ENCODE assay signal across 23 cellular contexts in the genomic region with DNA sequence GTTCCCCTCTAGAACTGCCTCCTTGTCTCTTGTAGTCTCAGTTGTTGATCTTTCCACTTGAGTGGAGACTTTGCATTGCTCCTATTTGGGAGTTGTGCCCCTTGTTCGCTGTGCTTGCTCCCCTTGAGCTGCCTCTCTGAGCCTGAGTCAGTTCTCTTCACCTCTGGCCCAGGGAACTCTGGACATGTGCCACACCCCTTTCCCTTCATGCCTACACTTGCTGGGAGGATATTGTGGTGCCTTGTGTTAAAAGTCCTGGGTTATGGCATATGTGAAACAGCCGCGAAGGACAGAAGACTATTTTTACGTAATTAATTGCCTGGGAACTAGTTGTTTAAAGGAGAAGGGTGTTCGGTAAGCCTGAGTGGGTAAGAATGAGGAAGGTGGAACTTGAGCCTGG. TPM values are rescaled to one million over a fixed set of nuclear protein-coding genes. Genes with fewer than 3 reads are reported as not detected.
A peak's percentile ranks its signal among the peaks of the same experiment; 100 is the strongest.
DNase-seq lines count a peak whose midpoint lies in the region; ATAC-seq, FAIRE-seq and TF ChIP-seq lines count a peak whose summit lies in the region.
"Had no signal": no experiment of that assay in that cellular context is flagged by ENCODE, and none has a peak within 500 bp of the region (broad histone marks: within the 10 kb centered on the region; RNA-seq: fewer than 3 reads in every experiment).

No MANE protein-coding gene starts in this region.

- POLR2A ChIA-PET in MCF 10A (lab: Yijun Ruan, JAX), result interaction anchor here (0.7 to 2.6 kb wide), 13 partner anchors 21 to 268 kb away, joined by 3 to 22 read pairs (median 4); a partner anchor contains a TSS

- H4K8ac ChIP-seq in trophoblast cell (ENCODE audit: low read depth, low read length), result no peak overlapping the region

- H3K36me3 ChIP-seq in breast epithelium (no peaks in the 10 kb centered on the region), bronchial epithelial cell (ENCODE audit: control insufficient read depth, insufficient read depth, low read length) (no peaks in the 10 kb centered on the region), trophoblast cell (ENCODE audit: control insufficient read depth in 1 of 2, insufficient read depth in 2 of 2, low read length in 2 of 2) (no peaks in the 10 kb centered on the region)
- H3K36me3 ChIP-seq: BE2C had no signal

- no peaks in the 10 kb centered on the region for H3K79me2 ChIP-seq in trophoblast cell (ENCODE audit: control insufficient read depth, insufficient read depth, low read length, poor library complexity)

- H3K18ac ChIP-seq in trophoblast cell (ENCODE audit: low read length), result no peak overlapping the region

- H3K9ac ChIP-seq in trophoblast cell (ENCODE audit: low read length), result no peak overlapping the region

- H3K23ac ChIP-seq in trophoblast cell (ENCODE audit: low read length), result no peak overlapping the region

- H3K27ac ChIP-seq in breast epithelium (no peak overlapping the region), trophoblast cell (ENCODE audit: low read depth, low read length) (no peak overlapping the region)

- DNase-seq in MCF 10A (ENCODE audit: unreplicated experiment), result peak; percentile 95
- DNase-seq in breast epithelium (ENCODE audit: low spot score in 2 of 2), result no peak
- DNase-seq in bronchial epithelial cell (ENCODE audit: low read depth), result peak; percentile 90
- DNase-seq in trophoblast cell, result no peak
- DNase-seq in GM20000 (ENCODE audit: low spot score), result no peak
- DNase-seq in DMS53 (lab: John Stamatoyannopoulos, UW), result no peak
- DNase-seq: BE2C; CD4-positive, alpha-beta T cell; DMS153; KBM-7; NCI-H1417; NCI-H187 treated with DMSO at 0.1 percent for 48 hours; NCI-H2227 treated with DMSO at 0.1 percent for 48 hours; NCI-H510A treated with DMSO at 0.1 percent for 48 hours; NCI-H82; OCI-M1; RPMI8226 had no signal

- no peak overlapping the region for H3K4me3 ChIP-seq in breast epithelium
- no peak overlapping the region for H3K4me3 ChIP-seq in bronchial epithelial cell (ENCODE audit: low read depth, low read length)
- peak overlapping the region; percentile 14 for H3K4me3 ChIP-seq in trophoblast cell (ENCODE audit: low read depth, low read length)
- H3K4me3 ChIP-seq: GM12878 had no signal

- H4K91ac ChIP-seq in trophoblast cell (ENCODE audit: low read depth, low read length), result no peak overlapping the region

- H2BK12ac ChIP-seq in trophoblast cell (ENCODE audit: low read length), result no peak overlapping the region

- BruUV-seq in MCF 10A (replicated peaks; lab: Mats Ljungman, UMichigan), result no TSS peak

- H2BK120ac ChIP-seq in trophoblast cell (ENCODE audit: insufficient read depth, low read length, poor library complexity), result no peak overlapping the region

- TF ChIP-seq CTCF in MCF 10A (IDR thresholded peaks at IDR 0.05; ENCODE audit: unreplicated experiment) (no peak), breast epithelium (IDR thresholded peaks at IDR 0.05) (no peak), bronchial epithelial cell (IDR thresholded peaks at IDR 0.05; ENCODE audit: insufficient read depth, low read length, severe bottlenecking) (no peak), GM20000 (IDR thresholded peaks at IDR 0.05; ENCODE audit: extremely low read depth, missing control alignments) (no peak)

- no peak overlapping the region for H3K14ac ChIP-seq in trophoblast cell (ENCODE audit: low read length)

- H3K4me3 Mint-ChIP-seq in MCF 10A (ENCODE audit: unreplicated experiment), result peak overlapping the region; percentile 3
- H3K4me3 Mint-ChIP-seq: CD4-positive, alpha-beta T cell had no signal

- TF ChIP-seq POLR2A in breast epithelium (IDR thresholded peaks at IDR 0.05), result no peak

- H3K27me3 ChIP-seq in breast epithelium, result no peaks in the 10 kb centered on the region
- no peaks in the 10 kb centered on the region for H3K27me3 ChIP-seq in bronchial epithelial cell (ENCODE audit: control insufficient read depth, insufficient read depth, low read length)
- no peaks in the 10 kb centered on the region for H3K27me3 ChIP-seq in trophoblast cell (ENCODE audit: insufficient read depth, low read length)
- H3K27me3 ChIP-seq: BE2C had no signal

- H4K12ac ChIP-seq in trophoblast cell (ENCODE audit: low read depth, low read length), result no peak overlapping the region

- H3K79me1 ChIP-seq in trophoblast cell (ENCODE audit: low read length), result no peaks in the 10 kb centered on the region

- H3K9me3 ChIP-seq in breast epithelium (no peaks in the 10 kb centered on the region), trophoblast cell (ENCODE audit: insufficient read depth, low read depth, low read length) (peaks cover 3% of the 10 kb centered on the region)
- H3K9me3 ChIP-seq: BE2C had no signal

- H3K27me3 Mint-ChIP-seq in MCF 10A (ENCODE audit: insufficient read depth, unreplicated experiment), result peaks cover 11% of the 10 kb centered on the region
- H3K27me3 Mint-ChIP-seq: CD4-positive, alpha-beta T cell had no signal

- H3K36me3 Mint-ChIP-seq in MCF 10A (ENCODE audit: insufficient read depth, unreplicated experiment), result no peaks in the 10 kb centered on the region

- H3K4me2 ChIP-seq in trophoblast cell (ENCODE audit: low read length), result no peak overlapping the region

- no CpG with 5 or more reads among the region's 5 CpGs for WGBS in trophoblast cell (ENCODE audit: extremely low coverage, insufficient coverage, insufficient read length)

- no peak for FAIRE-seq in bronchial epithelial cell (lab: Jason Lieb, UNC)
- FAIRE-seq: GM12878, GM19239, H54, HepG2 had no signal

- CTCF ChIA-PET in MCF 10A (lab: Yijun Ruan, JAX), result interaction anchor here (0.7 to 3.4 kb wide), 13 partner anchors 32 to 354 kb away, joined by 3 to 25 read pairs (median 5); a partner anchor contains a TSS

- intact Hi-C loops in MCF 10A (cut with micrococcal nuclease) (loop anchor here (2.0 kb wide), 1 partner anchor 342 kb away; no protein-coding TSS in a partner anchor), breast epithelium (cut with DNase I; ENCODE audit: low total_unique reads) (no loop called here)

- no peak overlapping the region for H2AK5ac ChIP-seq in trophoblast cell (ENCODE audit: low read length)

- no peak overlapping the region for H2AFZ ChIP-seq in trophoblast cell (ENCODE audit: insufficient read depth, low read length, poor library complexity)

- no peak overlapping the region for H2BK5ac ChIP-seq in trophoblast cell (ENCODE audit: low read depth, low read length, poor library complexity)

- no peak overlapping the region for H3K27ac Mint-ChIP-seq in MCF 10A (ENCODE audit: low read depth, unreplicated experiment)
- H3K27ac Mint-ChIP-seq: CD4-positive, alpha-beta T cell had no signal

- H3K4ac ChIP-seq in trophoblast cell (ENCODE audit: low read depth, low read length), result no peak overlapping the region

- ATAC-seq in GM21423 (IDR thresholded peaks at IDR 0.05; ENCODE audit: unreplicated experiment), result no peak
- ATAC-seq: GM12878, HepG2 had no signal

- no peaks in the 10 kb centered on the region for H3K4me1 ChIP-seq in breast epithelium
- no peaks in the 10 kb centered on the region for H3K4me1 ChIP-seq in trophoblast cell (ENCODE audit: control insufficient read depth in 1 of 2, insufficient read depth in 2 of 2, low read length in 2 of 2)
- H3K4me1 ChIP-seq: BE2C had no signal

- H3K4me1 Mint-ChIP-seq in MCF 10A (ENCODE audit: insufficient read depth, unreplicated experiment), result peaks cover 32% of the 10 kb centered on the region

- no peaks in the 10 kb centered on the region for H3K9me3 Mint-ChIP-seq in MCF 10A (ENCODE audit: unreplicated experiment)
- H3K9me3 Mint-ChIP-seq: CD4-positive, alpha-beta T cell had no signal

RNA-seq across cellular contexts. Expression of a gene that starts 32.2 kb away (rescaled TPM):
- total RNA-seq in MCF 10A (2022) (not detected in 2 replicates), breast epithelium (not detected), bronchial epithelial cell (0.53 and 2.9 TPM in 2 replicates)
- polyA plus RNA-seq in trophoblast cell (2013), result not detected in 2 replicates
- total RNA-seq: A172; CD4-positive, alpha-beta T cell; GM12878; HepG2 had no signal
- polyA plus RNA-seq: GM12878, HepG2 had no signal

RNA-seq across cellular contexts. Expression of a gene that starts 32.7 kb away (rescaled TPM):
- not detected in 2 replicates for total RNA-seq in MCF 10A (2022)
- total RNA-seq in breast epithelium, result not detected
- total RNA-seq in bronchial epithelial cell, result under 0.01 and 0.26 TPM in 2 replicates
- polyA plus RNA-seq in trophoblast cell (2013), result not detected in 2 replicates
- total RNA-seq: A172; CD4-positive, alpha-beta T cell; GM12878; HepG2 had no signal
- polyA plus RNA-seq: GM12878, HepG2 had no signal

Comparison
In these comparisons a context has a peak if more than half of its experiments do, and no peak if none do; other contexts are left out.
1. DNase-seq: peak in MCF 10A (single experiment) and bronchial epithelial cell (single experiment); none in breast epithelium (0 of 2), trophoblast cell (0 of 2), GM20000 (single experiment) and DMS53 (single experiment).